ENCODE assay signal across 27 cellular contexts in genomic region chr4:96992443-96992842, GRCh38.
"Had no signal": no experiment of that assay in that cellular context is flagged by ENCODE, and none has a peak within 500 bp of the region (broad histone marks: within the 10 kb centered on the region; RNA-seq: fewer than 3 reads in every experiment).

No MANE protein-coding gene starts in this region.

- H3K27ac Mint-ChIP-seq: T-cell had no signal

- H3K27me3 ChIP-seq: SJSA1 had no signal

- H3K27ac ChIP-seq: HL-60, SJSA1, SK-N-MC had no signal

- ATAC-seq: HepG2, T-cell had no signal

- H3K27me3 Mint-ChIP-seq: T-cell had no signal

- H3K4me1 Mint-ChIP-seq: T-cell had no signal

- H3K4me1 ChIP-seq: SJSA1 had no signal

- DNase-seq: IMR-90, Kasumi-1, KG1, MM.1S, MV-4-11, NCI-H1048, NCI-H1105, NCI-H1417 treated with DMSO at 0.1 percent for 48 hours, NCI-H187, NCI-H2029, NCI-H2081 treated with DMSO at 0.1 percent for 48 hours, NCI-H2171, NCI-H226, NCI-H446, NCI-H510A, NCI-H524 treated with DMSO at 0.1 percent for 48 hours, NCI-H69, NCI-H774, Right ventricle myocardium superior, RPMI8226, SIG-M5, SW 1271, T-cell had no signal

- H3K4me3 Mint-ChIP-seq: T-cell had no signal

- H3K36me3 Mint-ChIP-seq: T-cell had no signal

- H3K9me3 ChIP-seq: SJSA1 had no signal
